In genomic region chr9:89425921-89426388, GRCh38 we compare ENCODE assay signal across 9 cellular contexts.
DNase-seq lines count a peak whose midpoint lies in the region; ATAC-seq and TF ChIP-seq lines count a peak whose summit lies in the region.
"Had no signal": no experiment of that assay in that cellular context is flagged by ENCODE, and none has a peak within 500 bp of the region (broad histone marks: within the 10 kb centered on the region; RNA-seq: fewer than 3 reads in every experiment).

No MANE protein-coding gene starts in this region.

- H3K27me3 ChIP-seq in body of pancreas: no peaks in the 10 kb centered on the region
- H3K27me3 ChIP-seq: suprapubic skin had no signal

- H3K36me3 Mint-ChIP-seq in activated naive CD4-positive, alpha-beta T cell treated with anti-CD3 and anti-CD28 coated beads, Interleukin-2, amount 50 U/mL, for 72 hours: peaks cover 16 to 60% of the 10 kb centered on the region in 2 donors
- H3K36me3 Mint-ChIP-seq in neural crest cell (ENCODE audit: low read depth): no peaks in the 10 kb centered on the region

- H3K27me3 Mint-ChIP-seq in neural crest cell (ENCODE audit: low read depth): peaks cover 33% of the 10 kb centered on the region

- TF ChIP-seq CTCF in GM12864 (IDR thresholded peaks at IDR 0.05; ENCODE audit: low read depth, low read length, missing control alignments) (no peak), neural crest cell (conservative IDR thresholded peaks at IDR 0.05) (no peak), body of pancreas (IDR thresholded peaks at IDR 0.05) (no peak)

- peaks cover 5% of the 10 kb centered on the region for H3K4me1 ChIP-seq in body of pancreas

- intact Hi-C loops in body of pancreas (cut with DNase I): no loop called here

- WGBS in body of pancreas, 2 donors: 74 to 92% methylated on average over 5 to 8 of the region's 8 CpGs

- H3K27ac ChIP-seq in body of pancreas: no peak overlapping the region
- H3K27ac ChIP-seq: suprapubic skin had no signal

- DNase-seq in GM12864 (ENCODE audit: low read depth) (no peak), neural crest cell (ENCODE audit: low read depth, low spot score) (no peak), DMS153 (lab: John Stamatoyannopoulos, UW) (no peak), NCI-H82 (lab: John Stamatoyannopoulos, UW) (no peak), body of pancreas (no peak)
- no peak for DNase-seq in activated naive CD4-positive, alpha-beta T cell treated with anti-CD3 and anti-CD28 coated beads, Interleukin-2, amount 50 U/mL, for 72 hours (ENCODE audit: low spot score in 2 of 2)

- no peaks in the 10 kb centered on the region for H3K9me3 ChIP-seq in body of pancreas
- H3K9me3 ChIP-seq: suprapubic skin had no signal

- ATAC-seq in HG02840 (IDR thresholded peaks at IDR 0.05; ENCODE audit: low FRiP score, unreplicated experiment) (peak; percentile 1), GM18867 (IDR thresholded peaks at IDR 0.05; ENCODE audit: unreplicated experiment) (no peak), body of pancreas (no peak)
- ATAC-seq in activated naive CD4-positive, alpha-beta T cell treated with anti-CD3 and anti-CD28 coated beads, Interleukin-2, amount 50 U/mL, for 72 hours: peak in 1 of 2 donors; percentile 23

- peaks cover 0 to 6% of the 10 kb centered on the region in 2 donors for H3K9me3 Mint-ChIP-seq in activated naive CD4-positive, alpha-beta T cell treated with anti-CD3 and anti-CD28 coated beads, Interleukin-2, amount 50 U/mL, for 72 hours
- no peaks in the 10 kb centered on the region for H3K9me3 Mint-ChIP-seq in neural crest cell

- H3K4me3 Mint-ChIP-seq in neural crest cell: no peak overlapping the region

- H3K4me3 ChIP-seq in GM12864 (ENCODE audit: low read depth, low read length) (peak overlapping the region; percentile 39), body of pancreas (no peak overlapping the region)
- H3K4me3 ChIP-seq: suprapubic skin had no signal

- H3K36me3 ChIP-seq in body of pancreas (replicated peaks in 1 of 2; ENCODE audit: insufficient read depth in 1 of 2, low read depth in 2 of 2): no peaks in the 10 kb centered on the region
- H3K36me3 ChIP-seq: suprapubic skin had no signal

- peak overlapping the region; percentile 95 to 99 for H3K27ac Mint-ChIP-seq in activated naive CD4-positive, alpha-beta T cell treated with anti-CD3 and anti-CD28 coated beads, Interleukin-2, amount 50 U/mL, for 72 hours
- peak overlapping the region; percentile 65 for H3K27ac Mint-ChIP-seq in neural crest cell (ENCODE audit: unreplicated experiment)

- TF ChIP-seq POLR2A in body of pancreas (IDR thresholded peaks at IDR 0.05): no peak

- H3K4me1 Mint-ChIP-seq in neural crest cell: no peaks in the 10 kb centered on the region
